In genomic region chr6:169990095-169991030, GRCh38 we compare ENCODE assay signal across 8 cellular contexts.
DNase-seq lines count a peak whose midpoint lies in the region; ATAC-seq, FAIRE-seq and TF ChIP-seq lines count a peak whose summit lies in the region.

No MANE protein-coding gene starts in this region.

- no peak for FAIRE-seq in D721Med (lab: Jason Lieb, UNC)

- peak; percentile 94 for DNase-seq in CD14-positive monocyte (ENCODE audit: low spot score)
- DNase-seq in activated CD4-positive, alpha-beta T cell treated with anti-CD3 and anti-CD28 coated beads for 36 hours: peak; percentile 88
- no peak for DNase-seq in left ventricle myocardium superior
- DNase-seq in stimulated activated CD8-positive, alpha-beta memory T cell treated with anti-CD3 and anti-CD28 coated beads, Interleukin-7, amount 100 ng/mL, for 48 hours (ENCODE audit: extremely low read depth in 1 of 2, low read depth in 1 of 2): peak; percentile 23 to 50
- no peak for DNase-seq in D721Med (ENCODE audit: insufficient read length, low spot score)
- no peak for DNase-seq in cortex of kidney (lab: John Stamatoyannopoulos, UW)
- DNase-seq in NAMALWA (ENCODE audit: low spot score): no peak

- TF ChIP-seq CTCF in CD14-positive monocyte (IDR thresholded peaks at IDR 0.05) (peak; percentile 68), D721Med (IDR thresholded peaks at IDR 0.05; ENCODE audit: insufficient read depth, missing control alignments) (no peak)

- H3K4me1 Mint-ChIP-seq in CD14-positive monocyte: peaks cover 33% of the 10 kb centered on the region
- H3K4me1 Mint-ChIP-seq in activated CD4-positive, alpha-beta T cell treated with anti-CD3 and anti-CD28 coated beads for 36 hours: peaks cover 33% of the 10 kb centered on the region

- H3K27ac Mint-ChIP-seq in CD14-positive monocyte: peak overlapping the region; percentile 76 to 90 (median 86)
- peak overlapping the region; percentile 91 for H3K27ac Mint-ChIP-seq in activated CD4-positive, alpha-beta T cell treated with anti-CD3 and anti-CD28 coated beads for 36 hours

- H3K4me3 Mint-ChIP-seq in CD14-positive monocyte: peak overlapping the region; percentile 45 to 83
- peak overlapping the region; percentile 58 for H3K4me3 Mint-ChIP-seq in activated CD4-positive, alpha-beta T cell treated with anti-CD3 and anti-CD28 coated beads for 36 hours

- intact Hi-C loops in CD14-positive monocyte (cut with micrococcal nuclease): loop anchor here (2.0 to 5.0 kb wide), 2 partner anchors 56 to 57 kb away; no protein-coding TSS in a partner anchor
- intact Hi-C loops in activated CD4-positive, alpha-beta T cell treated with anti-CD3 and anti-CD28 coated beads for 36 hours (cut with DNase I, micrococcal nuclease): loop anchor here in 1 of 2 experiments (1.0 to 5.0 kb wide), 3 partner anchors 158 to 302 kb away; partner anchors contain the start of genes C6orf120, DLL1 and WDR27
- intact Hi-C loops in left ventricle myocardium superior (cut with micrococcal nuclease): no loop called here

- ATAC-seq in HG02623 (IDR thresholded peaks at IDR 0.05; ENCODE audit: unreplicated experiment) (peak; percentile 59), left ventricle myocardium superior (peak; percentile 32)
- ATAC-seq in activated CD4-positive, alpha-beta T cell treated with anti-CD3 and anti-CD28 coated beads for 36 hours: peak; percentile 92

- H3K36me3 Mint-ChIP-seq in CD14-positive monocyte: peaks cover 0 to 6% of the 10 kb centered on the region in 2 donors
- no peaks in the 10 kb centered on the region for H3K36me3 Mint-ChIP-seq in activated CD4-positive, alpha-beta T cell treated with anti-CD3 and anti-CD28 coated beads for 36 hours (ENCODE audit: low read depth)

- peaks cover 0 to 2% (median 0%) of the 10 kb centered on the region in 7 donors for H3K9me3 Mint-ChIP-seq in CD14-positive monocyte
- H3K9me3 Mint-ChIP-seq in activated CD4-positive, alpha-beta T cell treated with anti-CD3 and anti-CD28 coated beads for 36 hours (ENCODE audit: low read depth): no peaks in the 10 kb centered on the region

- POLR2A ChIA-PET in activated CD4-positive, alpha-beta T cell treated with anti-CD3 and anti-CD28 coated beads for 36 hours (lab: Charles Lee): interaction anchor here (0.6 to 1.2 kb wide), 2 partner anchors 27 to 35 kb away, joined by 3 read pairs; no protein-coding TSS in a partner anchor

- CTCF ChIA-PET in activated CD4-positive, alpha-beta T cell treated with anti-CD3 and anti-CD28 coated beads for 36 hours (lab: Charles Lee): interaction anchor here (0.6 to 1.2 kb wide), 6 partner anchors 9 to 528 kb away, joined by 3 read pairs; no protein-coding TSS in a partner anchor

- H3K27me3 Mint-ChIP-seq in CD14-positive monocyte (ENCODE audit: low read depth in 3 of 3): peaks cover 1 to 10% (median 4%) of the 10 kb centered on the region in 3 donors
- no peaks in the 10 kb centered on the region for H3K27me3 Mint-ChIP-seq in activated CD4-positive, alpha-beta T cell treated with anti-CD3 and anti-CD28 coated beads for 36 hours

Comparison
In these comparisons a context has a peak if more than half of its experiments do, and no peak if none do; other contexts are left out.
1. DNase-seq: peak in CD14-positive monocyte (single experiment), activated CD4-positive, alpha-beta T cell treated with anti-CD3 and anti-CD28 coated beads for 36 hours (single experiment) and stimulated activated CD8-positive, alpha-beta memory T cell treated with anti-CD3 and anti-CD28 coated beads, Interleukin-7, amount 100 ng/mL, for 48 hours (2 of 2); none in left ventricle myocardium superior (single experiment), D721Med (single experiment), cortex of kidney (single experiment) and NAMALWA (single experiment).
2. ATAC-seq: peak in every context shown above with its lines; median percentile 92 in activated CD4-positive, alpha-beta T cell treated with anti-CD3 and anti-CD28 coated beads for 36 hours; 59 in HG02623; 32 in left ventricle myocardium superior.